ENCODE assay signal across 16 cellular contexts in the genomic region with DNA sequence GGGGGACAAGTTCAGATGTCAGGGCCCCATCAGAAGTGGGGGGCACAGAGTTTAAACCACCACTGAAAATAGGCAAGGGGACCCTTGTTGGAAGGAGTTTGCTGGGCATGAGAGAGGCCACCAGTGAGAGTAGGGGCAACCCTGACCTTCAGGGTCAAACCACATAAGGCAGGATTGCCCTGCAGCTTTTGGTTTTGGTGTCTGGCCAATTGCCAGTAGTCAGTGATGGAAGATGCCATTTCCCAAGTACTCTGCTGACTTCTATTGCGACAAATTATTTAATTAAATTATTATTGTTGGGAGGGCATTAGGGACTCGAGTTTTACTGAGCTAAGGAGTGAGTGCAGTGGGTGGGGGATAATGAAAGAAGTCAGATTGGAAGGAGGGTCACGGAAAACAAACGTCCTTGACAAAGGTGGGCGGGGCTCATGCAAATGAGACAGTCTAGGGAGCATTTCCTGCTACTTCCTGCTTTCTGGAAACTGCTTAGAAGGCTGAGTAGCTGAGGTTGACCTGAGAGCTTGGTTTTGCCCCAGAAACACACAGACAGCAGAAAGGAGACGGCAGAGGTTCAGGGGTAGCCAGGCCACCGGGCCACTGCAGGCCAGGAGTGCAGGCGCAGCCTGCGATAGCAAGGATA.
DNase-seq lines count a peak whose midpoint lies in the region; ATAC-seq and TF ChIP-seq lines count a peak whose summit lies in the region.
"Had no signal": no experiment of that assay in that cellular context is flagged by ENCODE, and none has a peak within 500 bp of the region (broad histone marks: within the 10 kb centered on the region; RNA-seq: fewer than 3 reads in every experiment).

No MANE protein-coding gene starts in this region.

- in situ Hi-C loops in IMR-90 (cut with MboI; ENCODE audit: low sequenced_read_pairs): loop anchor here (5.0 kb wide), 1 partner anchor 328 kb away; no protein-coding TSS in a partner anchor

- H3K27ac ChIP-seq in IMR-90 (ENCODE audit: insufficient read depth, low read length) (no peak overlapping the region), colonic mucosa (no peak overlapping the region), neural progenitor cell (no peak overlapping the region)
- H3K27ac ChIP-seq: A549 had no signal

- no peak for TF ChIP-seq POLR2A in IMR-90 (IDR thresholded peaks at IDR 0.05; ENCODE audit: low read depth, low read length)

- H3K27me3 ChIP-seq in IMR-90 (ENCODE audit: control insufficient read depth, insufficient read depth, low read length): peaks cover 9% of the 10 kb centered on the region
- no peaks in the 10 kb centered on the region for H3K27me3 ChIP-seq in colonic mucosa
- no peaks in the 10 kb centered on the region for H3K27me3 ChIP-seq in neural progenitor cell

- H3K27me3 Mint-ChIP-seq in neural progenitor cell (ENCODE audit: insufficient read depth, low read depth): peaks cover 19% of the 10 kb centered on the region

- no peak overlapping the region for H4K5ac ChIP-seq in IMR-90 (ENCODE audit: low read depth, low read length)

- no peak overlapping the region for H3K14ac ChIP-seq in IMR-90 (replicated peaks; ENCODE audit: low read depth, low read length)

- H3K4me1 Mint-ChIP-seq in neural progenitor cell: peaks cover 30% of the 10 kb centered on the region

- intact Hi-C loops in IMR-90 (cut with micrococcal nuclease): no loop called here
- intact Hi-C loops in colonic mucosa (cut with DNase I): loop anchor here (10.0 kb wide), 1 partner anchor 611 kb away; no protein-coding TSS in a partner anchor

- 0 out of 4 replicates have a peak overlapping the region, but pooled peaks of 1 of the 2 experiments have one; percentile 7 for H4K8ac ChIP-seq in IMR-90 (ENCODE audit: low read depth in 2 of 2, low read length in 2 of 2)

- 70% methylated on average over 2 of the region's 9 CpGs; no CpG with 5 or more reads in 1 of the 2 experiments for WGBS in IMR-90 (ENCODE audit: extremely low coverage in 2 of 2, insufficient read length in 1 of 2), 2 experiments

- H4K91ac ChIP-seq in IMR-90 (ENCODE audit: insufficient read depth, low read depth, low read length): no peak overlapping the region

- peak; percentile 19 for DNase-seq in NCI-H2029 (lab: John Stamatoyannopoulos, UW)
- no peak for DNase-seq in NCI-H2029 treated with DMSO at 0.1 percent for 48 hours (lab: John Stamatoyannopoulos, UW)
- no peak for DNase-seq in IMR-90
- DNase-seq in colonic mucosa: peak; percentile 43
- no peak for DNase-seq in neural progenitor cell (ENCODE audit: low spot score)
- no peak for DNase-seq in DMS79 treated with DMSO at 0.1 percent for 48 hours (lab: John Stamatoyannopoulos, UW)
- DNase-seq in GM19240 (ENCODE audit: insufficient read length, low spot score): no peak
- DNase-seq: CD8-positive, alpha-beta memory T cell; naive B cell; stimulated activated CD4-positive, alpha-beta T cell treated with anti-CD3 and anti-CD28 coated beads, Interleukin-15, amount 100 ng/mL, for 24 hours; T-cell had no signal

- no peaks in the 10 kb centered on the region for H3K79me1 ChIP-seq in IMR-90 (ENCODE audit: low read depth in 1 of 2, low read length in 2 of 2)

- H3K27ac Mint-ChIP-seq in neural progenitor cell: peak overlapping the region; percentile 30
- H3K27ac Mint-ChIP-seq: activated naive CD4-positive, alpha-beta T cell treated with anti-CD3 and anti-CD28 coated beads, Interleukin-2, amount 50 U/mL, for 72 hours; CD8-positive, alpha-beta memory T cell; T-cell had no signal

- CTCF ChIA-PET in IMR-90 (lab: Yijun Ruan, JAX): interaction anchor here (0.5 to 1.1 kb wide), 3 partner anchors 24 to 330 kb away, joined by 3 to 4 read pairs (median 3); no protein-coding TSS in a partner anchor

- H2BK5ac ChIP-seq in IMR-90 (ENCODE audit: low read depth, low read length, poor library complexity, severe bottlenecking): no peak overlapping the region

- no peak for ATAC-seq in IMR-90 (ENCODE audit: low read depth)
- no peak for ATAC-seq in GM19023 (IDR thresholded peaks at IDR 0.05; ENCODE audit: unreplicated experiment)
- ATAC-seq: A549; activated CD4-positive, CD25-positive, alpha-beta regulatory T cell treated with anti-CD3 and anti-CD28 coated beads, Interleukin-2, amount 50 U/mL, for 24 hours; activated naive CD4-positive, alpha-beta T cell treated with anti-CD3 and anti-CD28 coated beads, Interleukin-2, amount 50 U/mL, for 72 hours; Panc1; T-cell had no signal

- H3K79me2 ChIP-seq in neural progenitor cell (ENCODE audit: low read depth): no peaks in the 10 kb centered on the region

- H3K9me3 Mint-ChIP-seq in neural progenitor cell: no peaks in the 10 kb centered on the region
- H3K9me3 Mint-ChIP-seq: activated naive CD4-positive, alpha-beta T cell treated with anti-CD3 and anti-CD28 coated beads, Interleukin-2, amount 50 U/mL, for 72 hours; CD8-positive, alpha-beta memory T cell; T-cell had no signal

- no peak overlapping the region for H3K4ac ChIP-seq in IMR-90 (ENCODE audit: low read depth, low read length)

- POLR2A ChIA-PET in IMR-90 (lab: Charles Lee; ENCODE audit: unreplicated experiment): no interaction called here

- H3K36me3 ChIP-seq in IMR-90 (ENCODE audit: control insufficient read depth, insufficient read depth, low read length) (no peaks in the 10 kb centered on the region), colonic mucosa (no peaks in the 10 kb centered on the region), neural progenitor cell (no peaks in the 10 kb centered on the region)

- H2BK120ac ChIP-seq in IMR-90 (ENCODE audit: low read depth, low read length): no peak overlapping the region

- no peak overlapping the region for H3K4me2 ChIP-seq in IMR-90 (ENCODE audit: low read depth, low read length)
- no peak overlapping the region for H3K4me2 ChIP-seq in neural progenitor cell
- H3K4me2 ChIP-seq: A549 had no signal

- H2AK5ac ChIP-seq in IMR-90 (ENCODE audit: low read depth, low read length): no peak overlapping the region

- TF ChIP-seq CTCF in IMR-90 (conservative IDR thresholded peaks at IDR 0.05; ENCODE audit: low read depth, low read length) (no peak), colonic mucosa (IDR thresholded peaks at IDR 0.05) (no peak), neural progenitor cell (IDR thresholded peaks at IDR 0.05) (no peak)

- H3K4me1 ChIP-seq in IMR-90 (ENCODE audit: control insufficient read depth, insufficient read depth, low read length) (no peaks in the 10 kb centered on the region), colonic mucosa (no peaks in the 10 kb centered on the region), neural progenitor cell (peaks cover 27% of the 10 kb centered on the region)
- H3K4me1 ChIP-seq: A549 had no signal

- H2BK20ac ChIP-seq in IMR-90 (ENCODE audit: low read depth, low read length): no peak overlapping the region

- no peaks in the 10 kb centered on the region; the same call in 1 of the 2 replicates for H3K9me1 ChIP-seq in IMR-90 (ENCODE audit: insufficient read depth, low read length)

- H3F3A ChIP-seq in neural progenitor cell (ENCODE audit: low read depth): peaks cover 16% of the 10 kb centered on the region

- no peak overlapping the region for H2BK15ac ChIP-seq in IMR-90 (ENCODE audit: low read depth, low read length)

- dilution Hi-C loops in IMR-90 (cut with HindIII; ENCODE audit: low sequenced_read_pairs, unreplicated experiment): loop anchor here (25.0 kb wide), 1 partner anchor 328 kb away; no protein-coding TSS in a partner anchor

- no peak overlapping the region for H2AK9ac ChIP-seq in IMR-90 (replicated peaks; ENCODE audit: low read depth, low read length, poor library complexity)

- H3K56ac ChIP-seq in IMR-90 (ENCODE audit: extremely low read depth, insufficient read depth, low read length): no peak overlapping the region

- H3K18ac ChIP-seq in IMR-90 (ENCODE audit: low read depth, low read length): no peak overlapping the region

- H3K23ac ChIP-seq in IMR-90 (ENCODE audit: low read depth, low read length): no peak overlapping the region

- BruUV-seq in IMR-90 (replicated peaks; lab: Mats Ljungman, UMichigan): no TSS peak

- TF ChIP-seq RAD21 in IMR-90 (IDR thresholded peaks at IDR 0.05; ENCODE audit: low read length): no peak

- peak overlapping the region; percentile 40 for H2AFZ ChIP-seq in IMR-90 (replicated peaks; ENCODE audit: low read length, poor library complexity)
- no peak overlapping the region for H2AFZ ChIP-seq in neural progenitor cell (replicated peaks)

- no peak overlapping the region for H3K9ac ChIP-seq in IMR-90 (ENCODE audit: low read depth, low read length)
- no peak overlapping the region for H3K9ac ChIP-seq in colonic mucosa (ENCODE audit: low read depth in 2 of 2, low read length in 2 of 2)
- H3K9ac ChIP-seq in neural progenitor cell: no peak overlapping the region

- H4K20me1 ChIP-seq in IMR-90 (ENCODE audit: insufficient read depth, low read length): no peaks in the 10 kb centered on the region
- H4K20me1 ChIP-seq in neural progenitor cell (ENCODE audit: low read depth): no peaks in the 10 kb centered on the region

- H3K36me3 Mint-ChIP-seq in neural progenitor cell: no peaks in the 10 kb centered on the region
- H3K36me3 Mint-ChIP-seq: activated naive CD4-positive, alpha-beta T cell treated with anti-CD3 and anti-CD28 coated beads, Interleukin-2, amount 50 U/mL, for 72 hours; CD8-positive, alpha-beta memory T cell; naive B cell; T-cell had no signal

- no peaks in the 10 kb centered on the region for H3K9me3 ChIP-seq in IMR-90 (ENCODE audit: control insufficient read depth, insufficient read depth, low read length)
- no peaks in the 10 kb centered on the region for H3K9me3 ChIP-seq in colonic mucosa
- H3K9me3 ChIP-seq in neural progenitor cell (ENCODE audit: low read depth): no peaks in the 10 kb centered on the region
- H3K9me3 ChIP-seq: A549 had no signal

- H3K4me3 ChIP-seq in IMR-90 (ENCODE audit: insufficient read depth, low read depth, low read length) (no peak overlapping the region), colonic mucosa (no peak overlapping the region), neural progenitor cell (no peak overlapping the region)
- H3K4me3 ChIP-seq: A549 had no signal

- H3K4me3 Mint-ChIP-seq in neural progenitor cell: no peak overlapping the region
- H3K4me3 Mint-ChIP-seq: CD8-positive, alpha-beta memory T cell; naive B cell; T-cell had no signal

TF ChIP-seq in IMR-90, 13 proteins besides CTCF, POLR2A, EP300 and RAD21:
- TF ChIP-seq MXI1 (IDR thresholded peaks at IDR 0.05; ENCODE audit: borderline replicate concordance, low read depth, low read length) (no peak), CEBPB (IDR thresholded peaks at IDR 0.05; ENCODE audit: low read depth, low read length) (no peak), RCOR1 (IDR thresholded peaks at IDR 0.05; ENCODE audit: insufficient replicate concordance, low read length) (no peak)

Comparison
In these comparisons a context has a peak if more than half of its experiments do, and no peak if none do; other contexts are left out.
1. DNase-seq: peak in NCI-H2029 (single experiment) and colonic mucosa (single experiment); none in NCI-H2029 treated with DMSO at 0.1 percent for 48 hours (single experiment), IMR-90 (single experiment), neural progenitor cell (single experiment), DMS79 treated with DMSO at 0.1 percent for 48 hours (single experiment) and GM19240 (single experiment).